ENCODE assay signal across 1 cellular context in the genomic region with DNA sequence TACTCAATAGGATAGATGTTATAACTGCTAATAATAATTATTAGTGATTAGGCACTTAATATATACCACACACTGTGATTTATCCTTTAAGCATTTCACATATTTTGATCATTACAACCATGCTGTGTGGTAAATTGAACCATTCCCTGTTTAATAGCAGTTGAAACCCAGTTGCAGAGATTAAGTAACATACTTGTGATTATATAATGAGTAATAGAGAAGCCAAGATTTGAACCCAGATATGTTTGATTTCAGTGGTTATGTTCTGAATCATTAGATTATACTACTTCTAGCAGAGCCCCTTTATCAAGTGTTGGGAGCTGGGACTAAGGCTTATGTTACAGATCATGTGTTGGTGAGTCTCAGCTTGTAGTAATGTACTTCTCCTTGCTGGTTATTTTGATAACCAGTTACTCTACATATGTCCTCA.
TF ChIP-seq lines count a peak whose summit lies in the region.

No MANE protein-coding gene starts in this region.

TF ChIP-seq in SK-N-SH, 30 proteins besides CTCF, POLR2A, EP300 and RAD21:
- TF ChIP-seq POLR2AphosphoS5 (IDR thresholded peaks at IDR 0.05; ENCODE audit: low read depth, low read length) (peak; percentile 84; the same call in 1 of the 2 replicates), NFIC (IDR thresholded peaks at IDR 0.05; ENCODE audit: borderline replicate concordance) (peak; percentile 81; the same call in 1 of the 2 replicates), TCF12 (IDR thresholded peaks at IDR 0.05) (peak; percentile 96), EZH2phosphoT487 (IDR thresholded peaks at IDR 0.05; ENCODE audit: borderline replicate concordance, low read depth) (no peak), RXRA (IDR thresholded peaks at IDR 0.05; ENCODE audit: borderline replicate concordance, low read depth) (peak; percentile 98), GABPA (IDR thresholded peaks at IDR 0.05; ENCODE audit: low read depth) (no peak), FOXM1 (IDR thresholded peaks at IDR 0.05; ENCODE audit: low read depth) (peak; percentile 91; the same call in 1 of the 2 replicates), FOXJ3 (CRISPR knock-in tag; IDR thresholded peaks at IDR 0.05) (no peak), SIN3A (IDR thresholded peaks at IDR 0.05; ENCODE audit: borderline replicate concordance, low read depth, low read length) (no peak), RFX5 (IDR thresholded peaks at IDR 0.05; ENCODE audit: low read length) (no peak), NRF1 (IDR thresholded peaks at IDR 0.05; ENCODE audit: low read depth, low read length) (no peak), JUND (IDR thresholded peaks at IDR 0.05) (peak; percentile 91), TAF1 (IDR thresholded peaks at IDR 0.05; ENCODE audit: borderline replicate concordance, low read depth, low read length) (no peak), FOSL2 (IDR thresholded peaks at IDR 0.05; ENCODE audit: borderline replicate concordance, low read depth) (peak; percentile 92), MXI1 (IDR thresholded peaks at IDR 0.05; ENCODE audit: low read depth, low read length) (no peak), MEF2A (IDR thresholded peaks at IDR 0.05; ENCODE audit: borderline replicate concordance, low read depth) (peak; percentile 72; the same call in 1 of the 2 replicates), ELF1 (IDR thresholded peaks at IDR 0.05) (no peak), TEAD4 (IDR thresholded peaks at IDR 0.05; ENCODE audit: borderline replicate concordance, insufficient read depth) (peak; percentile 92), YY1 (IDR thresholded peaks at IDR 0.05; ENCODE audit: low read depth) (no peak), GATA2 (CRISPR knock-in tag; IDR thresholded peaks at IDR 0.05) (no peak), CHD2 (IDR thresholded peaks at IDR 0.05; ENCODE audit: low read length, partially characterized antibody) (no peak), RCOR1 (IDR thresholded peaks at IDR 0.05; ENCODE audit: low read length) (no peak), SMC3 (IDR thresholded peaks at IDR 0.05; ENCODE audit: low read depth, low read length) (no peak)
- TF ChIP-seq, protein P1, sequence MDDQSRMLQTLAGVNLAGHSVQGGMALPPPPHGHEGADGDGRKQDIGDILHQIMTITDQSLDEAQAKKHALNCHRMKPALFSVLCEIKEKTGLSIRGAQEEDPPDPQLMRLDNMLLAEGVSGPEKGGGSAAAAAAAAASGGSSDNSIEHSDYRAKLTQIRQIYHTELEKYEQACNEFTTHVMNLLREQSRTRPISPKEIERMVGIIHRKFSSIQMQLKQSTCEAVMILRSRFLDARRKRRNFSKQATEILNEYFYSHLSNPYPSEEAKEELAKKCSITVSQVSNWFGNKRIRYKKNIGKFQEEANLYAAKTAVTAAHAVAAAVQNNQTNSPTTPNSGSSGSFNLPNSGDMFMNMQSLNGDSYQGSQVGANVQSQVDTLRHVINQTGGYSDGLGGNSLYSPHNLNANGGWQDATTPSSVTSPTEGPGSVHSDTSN (IDR thresholded peaks at IDR 0.05) = peak; percentile 90
- TF ChIP-seq, protein P2, sequence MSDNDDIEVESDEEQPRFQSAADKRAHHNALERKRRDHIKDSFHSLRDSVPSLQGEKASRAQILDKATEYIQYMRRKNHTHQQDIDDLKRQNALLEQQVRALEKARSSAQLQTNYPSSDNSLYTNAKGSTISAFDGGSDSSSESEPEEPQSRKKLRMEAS (IDR thresholded peaks at IDR 0.05; ENCODE audit: low read depth) = peak; percentile 53; the same call in 1 of the 2 replicates
- TF ChIP-seq, protein P3, sequence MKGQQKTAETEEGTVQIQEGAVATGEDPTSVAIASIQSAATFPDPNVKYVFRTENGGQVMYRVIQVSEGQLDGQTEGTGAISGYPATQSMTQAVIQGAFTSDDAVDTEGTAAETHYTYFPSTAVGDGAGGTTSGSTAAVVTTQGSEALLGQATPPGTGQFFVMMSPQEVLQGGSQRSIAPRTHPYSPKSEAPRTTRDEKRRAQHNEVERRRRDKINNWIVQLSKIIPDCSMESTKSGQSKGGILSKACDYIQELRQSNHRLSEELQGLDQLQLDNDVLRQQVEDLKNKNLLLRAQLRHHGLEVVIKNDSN (IDR thresholded peaks at IDR 0.05; ENCODE audit: borderline replicate concordance, low read depth) = peak; percentile 54
- TF ChIP-seq, protein P4, sequence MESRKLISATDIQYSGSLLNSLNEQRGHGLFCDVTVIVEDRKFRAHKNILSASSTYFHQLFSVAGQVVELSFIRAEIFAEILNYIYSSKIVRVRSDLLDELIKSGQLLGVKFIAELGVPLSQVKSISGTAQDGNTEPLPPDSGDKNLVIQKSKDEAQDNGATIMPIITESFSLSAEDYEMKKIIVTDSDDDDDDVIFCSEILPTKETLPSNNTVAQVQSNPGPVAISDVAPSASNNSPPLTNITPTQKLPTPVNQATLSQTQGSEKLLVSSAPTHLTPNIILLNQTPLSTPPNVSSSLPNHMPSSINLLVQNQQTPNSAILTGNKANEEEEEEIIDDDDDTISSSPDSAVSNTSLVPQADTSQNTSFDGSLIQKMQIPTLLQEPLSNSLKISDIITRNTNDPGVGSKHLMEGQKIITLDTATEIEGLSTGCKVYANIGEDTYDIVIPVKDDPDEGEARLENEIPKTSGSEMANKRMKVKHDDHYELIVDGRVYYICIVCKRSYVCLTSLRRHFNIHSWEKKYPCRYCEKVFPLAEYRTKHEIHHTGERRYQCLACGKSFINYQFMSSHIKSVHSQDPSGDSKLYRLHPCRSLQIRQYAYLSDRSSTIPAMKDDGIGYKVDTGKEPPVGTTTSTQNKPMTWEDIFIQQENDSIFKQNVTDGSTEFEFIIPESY (IDR thresholded peaks at IDR 0.05; ENCODE audit: borderline replicate concordance, low read depth) = no peak
- TF ChIP-seq, protein P5, sequence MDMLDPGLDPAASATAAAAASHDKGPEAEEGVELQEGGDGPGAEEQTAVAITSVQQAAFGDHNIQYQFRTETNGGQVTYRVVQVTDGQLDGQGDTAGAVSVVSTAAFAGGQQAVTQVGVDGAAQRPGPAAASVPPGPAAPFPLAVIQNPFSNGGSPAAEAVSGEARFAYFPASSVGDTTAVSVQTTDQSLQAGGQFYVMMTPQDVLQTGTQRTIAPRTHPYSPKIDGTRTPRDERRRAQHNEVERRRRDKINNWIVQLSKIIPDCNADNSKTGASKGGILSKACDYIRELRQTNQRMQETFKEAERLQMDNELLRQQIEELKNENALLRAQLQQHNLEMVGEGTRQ (IDR thresholded peaks at IDR 0.05; ENCODE audit: borderline replicate concordance, low read depth, low read length) = no peak
- TF ChIP-seq, protein P6, sequence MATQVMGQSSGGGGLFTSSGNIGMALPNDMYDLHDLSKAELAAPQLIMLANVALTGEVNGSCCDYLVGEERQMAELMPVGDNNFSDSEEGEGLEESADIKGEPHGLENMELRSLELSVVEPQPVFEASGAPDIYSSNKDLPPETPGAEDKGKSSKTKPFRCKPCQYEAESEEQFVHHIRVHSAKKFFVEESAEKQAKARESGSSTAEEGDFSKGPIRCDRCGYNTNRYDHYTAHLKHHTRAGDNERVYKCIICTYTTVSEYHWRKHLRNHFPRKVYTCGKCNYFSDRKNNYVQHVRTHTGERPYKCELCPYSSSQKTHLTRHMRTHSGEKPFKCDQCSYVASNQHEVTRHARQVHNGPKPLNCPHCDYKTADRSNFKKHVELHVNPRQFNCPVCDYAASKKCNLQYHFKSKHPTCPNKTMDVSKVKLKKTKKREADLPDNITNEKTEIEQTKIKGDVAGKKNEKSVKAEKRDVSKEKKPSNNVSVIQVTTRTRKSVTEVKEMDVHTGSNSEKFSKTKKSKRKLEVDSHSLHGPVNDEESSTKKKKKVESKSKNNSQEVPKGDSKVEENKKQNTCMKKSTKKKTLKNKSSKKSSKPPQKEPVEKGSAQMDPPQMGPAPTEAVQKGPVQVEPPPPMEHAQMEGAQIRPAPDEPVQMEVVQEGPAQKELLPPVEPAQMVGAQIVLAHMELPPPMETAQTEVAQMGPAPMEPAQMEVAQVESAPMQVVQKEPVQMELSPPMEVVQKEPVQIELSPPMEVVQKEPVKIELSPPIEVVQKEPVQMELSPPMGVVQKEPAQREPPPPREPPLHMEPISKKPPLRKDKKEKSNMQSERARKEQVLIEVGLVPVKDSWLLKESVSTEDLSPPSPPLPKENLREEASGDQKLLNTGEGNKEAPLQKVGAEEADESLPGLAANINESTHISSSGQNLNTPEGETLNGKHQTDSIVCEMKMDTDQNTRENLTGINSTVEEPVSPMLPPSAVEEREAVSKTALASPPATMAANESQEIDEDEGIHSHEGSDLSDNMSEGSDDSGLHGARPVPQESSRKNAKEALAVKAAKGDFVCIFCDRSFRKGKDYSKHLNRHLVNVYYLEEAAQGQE (IDR thresholded peaks at IDR 0.05; ENCODE audit: low read depth, low read length) = no peak
- TF ChIP-seq, protein P7, sequence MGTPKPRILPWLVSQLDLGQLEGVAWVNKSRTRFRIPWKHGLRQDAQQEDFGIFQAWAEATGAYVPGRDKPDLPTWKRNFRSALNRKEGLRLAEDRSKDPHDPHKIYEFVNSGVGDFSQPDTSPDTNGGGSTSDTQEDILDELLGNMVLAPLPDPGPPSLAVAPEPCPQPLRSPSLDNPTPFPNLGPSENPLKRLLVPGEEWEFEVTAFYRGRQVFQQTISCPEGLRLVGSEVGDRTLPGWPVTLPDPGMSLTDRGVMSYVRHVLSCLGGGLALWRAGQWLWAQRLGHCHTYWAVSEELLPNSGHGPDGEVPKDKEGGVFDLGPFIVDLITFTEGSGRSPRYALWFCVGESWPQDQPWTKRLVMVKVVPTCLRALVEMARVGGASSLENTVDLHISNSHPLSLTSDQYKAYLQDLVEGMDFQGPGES (IDR thresholded peaks at IDR 0.05; ENCODE audit: low read depth, low read length) = no peak
